In genomic region chr14:36950812-36951211, GRCh38 we compare ENCODE assay signal across 15 cellular contexts.
DNase-seq lines count a peak whose midpoint lies in the region; ATAC-seq and TF ChIP-seq lines count a peak whose summit lies in the region.
"Had no signal": no experiment of that assay in that cellular context is flagged by ENCODE, and none has a peak within 500 bp of the region (broad histone marks: within the 10 kb centered on the region; RNA-seq: fewer than 3 reads in every experiment).

No MANE protein-coding gene starts in this region.

- H3K4me1 Mint-ChIP-seq in WTC11 = peaks cover 26% of the 10 kb centered on the region
- H3K4me1 Mint-ChIP-seq in activated CD4-positive, alpha-beta T cell treated with anti-CD3 and anti-CD28 coated beads for 36 hours = no peaks in the 10 kb centered on the region
- H3K4me1 Mint-ChIP-seq: B cell had no signal

- H3K9me3 Mint-ChIP-seq in WTC11 = no peaks in the 10 kb centered on the region
- no peaks in the 10 kb centered on the region for H3K9me3 Mint-ChIP-seq in activated CD4-positive, alpha-beta T cell treated with anti-CD3 and anti-CD28 coated beads for 36 hours (ENCODE audit: low read depth)
- H3K9me3 Mint-ChIP-seq: CD8-positive, alpha-beta T cell had no signal

- no peak overlapping the region for H2BK15ac ChIP-seq in IMR-90 (ENCODE audit: low read depth, low read length)

- no peaks in the 10 kb centered on the region for H3K79me2 ChIP-seq in osteoblast (ENCODE audit: insufficient read depth, low read length)

- no peak overlapping the region for H3K4me2 ChIP-seq in IMR-90 (ENCODE audit: low read depth, low read length)
- no peak overlapping the region for H3K4me2 ChIP-seq in osteoblast (ENCODE audit: insufficient read depth, low read length)
- H3K4me2 ChIP-seq: BLaER1 treated with 17β-estradiol and CSF1 and Interleukin-3, amounts not matched to agents 10 nM and 100 nM had no signal

- no peak overlapping the region; the same call in 1 of the 2 replicates for H3K18ac ChIP-seq in IMR-90 (ENCODE audit: low read depth, low read length)

- no peak for TF ChIP-seq POLR2A in IMR-90 (IDR thresholded peaks at IDR 0.05; ENCODE audit: low read depth, low read length)

- H2BK120ac ChIP-seq in IMR-90 (ENCODE audit: low read depth, low read length) = no peak overlapping the region

- dilution Hi-C loops in IMR-90 (cut with HindIII; ENCODE audit: low sequenced_read_pairs, unreplicated experiment) = no loop called here

- H4K8ac ChIP-seq in IMR-90 (ENCODE audit: low read depth in 2 of 2, low read length in 2 of 2) = no peak overlapping the region

- no peak overlapping the region for H3K56ac ChIP-seq in IMR-90 (ENCODE audit: extremely low read depth, insufficient read depth, low read length)

- H2AK9ac ChIP-seq in IMR-90 (replicated peaks; ENCODE audit: low read depth, low read length, poor library complexity) = no peak overlapping the region

- 0 out of 2 replicates have a peak, but pooled peaks cover 2% of the 10 kb centered on the region for H3K4me1 ChIP-seq in IMR-90 (ENCODE audit: control insufficient read depth, insufficient read depth, low read length)
- H3K4me1 ChIP-seq in osteoblast (ENCODE audit: insufficient read depth, low read length) = peaks cover 3% of the 10 kb centered on the region
- H3K4me1 ChIP-seq in upper lobe of right lung = no peaks in the 10 kb centered on the region
- H3K4me1 ChIP-seq: HAP-1 had no signal

- no peak overlapping the region; the same call in 1 of the 2 replicates for H3K23ac ChIP-seq in IMR-90 (ENCODE audit: low read depth, low read length)

- in situ Hi-C loops in IMR-90 (cut with MboI; ENCODE audit: low sequenced_read_pairs) = no loop called here

- intact Hi-C loops in IMR-90 (cut with micrococcal nuclease) = no loop called here
- intact Hi-C loops in activated CD4-positive, alpha-beta T cell treated with anti-CD3 and anti-CD28 coated beads for 36 hours (cut with DNase I, micrococcal nuclease) = no loop called here
- intact Hi-C loops in upper lobe of right lung (cut with DNase I) = no loop called here

- H3K27me3 ChIP-seq in IMR-90 (ENCODE audit: control insufficient read depth, insufficient read depth, low read length) (no peaks in the 10 kb centered on the region), osteoblast (ENCODE audit: insufficient read depth, low read length) (no peaks in the 10 kb centered on the region), upper lobe of right lung (no peaks in the 10 kb centered on the region)
- H3K27me3 ChIP-seq: BLaER1 treated with 17β-estradiol and CSF1 and Interleukin-3, amounts not matched to agents 10 nM and 100 nM had no signal

- no peaks in the 10 kb centered on the region for H3K27me3 Mint-ChIP-seq in WTC11 (ENCODE audit: low read depth)
- H3K27me3 Mint-ChIP-seq in activated CD4-positive, alpha-beta T cell treated with anti-CD3 and anti-CD28 coated beads for 36 hours = peaks cover 2% of the 10 kb centered on the region

- H3K4ac ChIP-seq in IMR-90 (ENCODE audit: low read depth, low read length) = no peak overlapping the region

- TF ChIP-seq RAD21 in IMR-90 (IDR thresholded peaks at IDR 0.05; ENCODE audit: low read length) = no peak

- no peaks in the 10 kb centered on the region for H3K9me3 ChIP-seq in IMR-90 (ENCODE audit: control insufficient read depth, insufficient read depth, low read length)
- no peaks in the 10 kb centered on the region for H3K9me3 ChIP-seq in osteoblast (ENCODE audit: low read depth, low read length)
- H3K9me3 ChIP-seq in upper lobe of right lung = no peaks in the 10 kb centered on the region
- H3K9me3 ChIP-seq: BLaER1 treated with 17β-estradiol and CSF1 and Interleukin-3, amounts not matched to agents 10 nM and 100 nM; HAP-1 had no signal

- H4K91ac ChIP-seq in IMR-90 (ENCODE audit: insufficient read depth, low read depth, low read length) = no peak overlapping the region

- no peak overlapping the region for H3K4me3 Mint-ChIP-seq in WTC11
- no peak overlapping the region for H3K4me3 Mint-ChIP-seq in activated CD4-positive, alpha-beta T cell treated with anti-CD3 and anti-CD28 coated beads for 36 hours
- H3K4me3 Mint-ChIP-seq: B cell; CD8-positive, alpha-beta T cell had no signal

- WGBS in IMR-90 (ENCODE audit: extremely low coverage in 2 of 2, insufficient read length in 1 of 2), 2 experiments = no CpG with 5 or more reads among the region's 1 CpG

- H3K9me1 ChIP-seq in IMR-90 (ENCODE audit: insufficient read depth, low read length) = no peaks in the 10 kb centered on the region

- H2AK5ac ChIP-seq in IMR-90 (ENCODE audit: low read depth, low read length) = no peak overlapping the region

- H3K36me3 Mint-ChIP-seq in WTC11 = no peaks in the 10 kb centered on the region
- no peaks in the 10 kb centered on the region for H3K36me3 Mint-ChIP-seq in activated CD4-positive, alpha-beta T cell treated with anti-CD3 and anti-CD28 coated beads for 36 hours (ENCODE audit: low read depth)
- H3K36me3 Mint-ChIP-seq: CD8-positive, alpha-beta T cell had no signal

- TF ChIP-seq CTCF in IMR-90 (conservative IDR thresholded peaks at IDR 0.05; ENCODE audit: low read depth, low read length) (no peak), WTC11 (IDR thresholded peaks at IDR 0.05) (no peak), osteoblast (IDR thresholded peaks at IDR 0.05; ENCODE audit: extremely low read depth, low read depth, low read length) (no peak), upper lobe of right lung (IDR thresholded peaks at IDR 0.05) (no peak)

- CTCF ChIA-PET in IMR-90 (lab: Yijun Ruan, JAX) (interaction anchor here (0.6 kb wide), 1 partner anchor 9 kb away, joined by 3 read pairs; no protein-coding TSS in a partner anchor), WTC11 (lab: Charles Lee) (interaction anchor here (2.7 kb wide), 1 partner anchor 8 kb away, joined by 17 read pairs; no protein-coding TSS in a partner anchor)
- CTCF ChIA-PET in activated CD4-positive, alpha-beta T cell treated with anti-CD3 and anti-CD28 coated beads for 36 hours (lab: Charles Lee) = no interaction called here

- no TSS peak for BruUV-seq in IMR-90 (replicated peaks; lab: Mats Ljungman, UMichigan)

- H3K4me3 ChIP-seq in IMR-90 (ENCODE audit: insufficient read depth, low read depth, low read length) = no peak overlapping the region
- no peak overlapping the region for H3K4me3 ChIP-seq in osteoblast (ENCODE audit: insufficient read depth, low read length)
- H3K4me3 ChIP-seq in upper lobe of right lung = no peak overlapping the region
- H3K4me3 ChIP-seq: BLaER1 treated with 17β-estradiol and CSF1 and Interleukin-3, amounts not matched to agents 10 nM and 100 nM; HAP-1 had no signal

- H3K14ac ChIP-seq in IMR-90 (replicated peaks; ENCODE audit: low read depth, low read length) = 0 out of 2 replicates have a peak overlapping the region, but pooled peaks have one; percentile 45

- no peak overlapping the region for H4K5ac ChIP-seq in IMR-90 (ENCODE audit: low read depth, low read length)

- DNase-seq in EH (ENCODE audit: low read depth) (peak; percentile 40), IMR-90 (no peak), WTC11 (ENCODE audit: low spot score) (no peak), osteoblast (ENCODE audit: insufficient read length, low spot score, missing footprints) (peak; percentile 10), upper lobe of right lung (no peak), Ammon's horn (ENCODE audit: low spot score) (no peak)
- no peak for DNase-seq in activated CD4-positive, alpha-beta T cell treated with anti-CD3 and anti-CD28 coated beads for 36 hours
- DNase-seq: 8988T; CD8-positive, alpha-beta T cell; DMS 273 treated with DMSO at 0.1 percent for 48 hours; DMS53; DND-41 had no signal

- H3K9ac ChIP-seq in IMR-90 (ENCODE audit: low read depth, low read length) = no peak overlapping the region
- H3K9ac ChIP-seq: BLaER1 treated with 17β-estradiol and CSF1 and Interleukin-3, amounts not matched to agents 10 nM and 100 nM had no signal

- ATAC-seq in IMR-90 (ENCODE audit: low read depth) (no peak), WTC11 (peak; percentile 91), upper lobe of right lung (no peak)
- no peak for ATAC-seq in activated CD4-positive, alpha-beta T cell treated with anti-CD3 and anti-CD28 coated beads for 36 hours
- ATAC-seq: CD8-positive, alpha-beta T cell had no signal

- no peaks in the 10 kb centered on the region for H4K20me1 ChIP-seq in IMR-90 (ENCODE audit: insufficient read depth, low read length)
- no peaks in the 10 kb centered on the region for H4K20me1 ChIP-seq in osteoblast (ENCODE audit: insufficient read depth, low read length)
- H4K20me1 ChIP-seq: BLaER1 treated with 17β-estradiol and CSF1 and Interleukin-3, amounts not matched to agents 10 nM and 100 nM had no signal

- H2BK20ac ChIP-seq in IMR-90 (ENCODE audit: low read depth, low read length) = no peak overlapping the region

- POLR2A ChIA-PET in IMR-90 (lab: Charles Lee; ENCODE audit: unreplicated experiment) (no interaction called here), WTC11 (lab: Charles Lee) (no interaction called here)
- POLR2A ChIA-PET in activated CD4-positive, alpha-beta T cell treated with anti-CD3 and anti-CD28 coated beads for 36 hours (lab: Charles Lee) = no interaction called here

- H3K27ac ChIP-seq in IMR-90 (ENCODE audit: insufficient read depth, low read length) (no peak overlapping the region), osteoblast (ENCODE audit: low read depth, low read length) (no peak overlapping the region), upper lobe of right lung (no peak overlapping the region)
- H3K27ac ChIP-seq: BLaER1 treated with 17β-estradiol and CSF1 and Interleukin-3, amounts not matched to agents 10 nM and 100 nM had no signal

- H2AFZ ChIP-seq in IMR-90 (replicated peaks; ENCODE audit: low read length, poor library complexity) (peak overlapping the region; percentile 52), osteoblast (ENCODE audit: low read length) (no peak overlapping the region)

- H3K79me1 ChIP-seq in IMR-90 (ENCODE audit: low read depth in 1 of 2, low read length in 2 of 2) = no peaks in the 10 kb centered on the region

- no peak overlapping the region for H2BK5ac ChIP-seq in IMR-90 (ENCODE audit: low read depth, low read length, poor library complexity, severe bottlenecking)

- peak overlapping the region; percentile 46; the same call in 1 of the 2 replicates for H3K27ac Mint-ChIP-seq in WTC11
- no peak overlapping the region for H3K27ac Mint-ChIP-seq in activated CD4-positive, alpha-beta T cell treated with anti-CD3 and anti-CD28 coated beads for 36 hours
- H3K27ac Mint-ChIP-seq: B cell; CD8-positive, alpha-beta T cell had no signal

- no peaks in the 10 kb centered on the region for H3K36me3 ChIP-seq in IMR-90 (ENCODE audit: control insufficient read depth, insufficient read depth, low read length)
- no peaks in the 10 kb centered on the region for H3K36me3 ChIP-seq in osteoblast (ENCODE audit: insufficient read depth, low read length)
- no peaks in the 10 kb centered on the region for H3K36me3 ChIP-seq in upper lobe of right lung
- H3K36me3 ChIP-seq: BLaER1 treated with 17β-estradiol and CSF1 and Interleukin-3, amounts not matched to agents 10 nM and 100 nM; HAP-1 had no signal

TF ChIP-seq in IMR-90, 13 proteins besides CTCF, POLR2A, EP300 and RAD21 (continues in another document):
- TF ChIP-seq CEBPB (IDR thresholded peaks at IDR 0.05; ENCODE audit: low read depth, low read length) = no peak

Comparison
In these comparisons a context has a peak if more than half of its experiments do, and no peak if none do; other contexts are left out.
1. DNase-seq: peak in EH (single experiment) and osteoblast (single experiment); none in IMR-90 (single experiment), WTC11 (single experiment), activated CD4-positive, alpha-beta T cell treated with anti-CD3 and anti-CD28 coated beads for 36 hours (single experiment), upper lobe of right lung (single experiment) and Ammon's horn (single experiment).